In the genomic region with DNA sequence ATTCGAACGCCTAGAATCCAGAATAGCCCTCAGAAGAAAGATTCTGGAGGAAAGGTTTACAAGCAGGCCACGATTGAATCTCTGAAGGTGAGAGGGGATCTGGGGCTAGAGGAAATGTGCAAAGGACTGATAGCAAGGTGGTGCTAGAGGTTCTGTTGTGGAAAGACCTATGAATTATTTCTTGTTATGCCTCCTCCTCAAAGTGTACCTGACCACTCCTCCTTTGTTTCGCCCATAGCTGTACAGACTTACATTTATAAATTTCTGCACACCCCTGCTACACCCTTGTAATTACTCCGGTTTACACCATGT, we compare ENCODE assay signal across 9 cellular contexts. TPM values are rescaled to one million over a fixed set of nuclear protein-coding genes. Genes with fewer than 3 reads are reported as not detected.
DNase-seq lines count a peak whose midpoint lies in the region; ATAC-seq and TF ChIP-seq lines count a peak whose summit lies in the region.
"Had no signal": no experiment of that assay in that cellular context is flagged by ENCODE, and none has a peak within 500 bp of the region (broad histone marks: within the 10 kb centered on the region; RNA-seq: fewer than 3 reads in every experiment).

No MANE protein-coding gene starts in this region.

- peak overlapping the region; percentile 78 for H3K4me2 ChIP-seq in parathyroid adenoma (ENCODE audit: low read length)

- H2AFZ ChIP-seq in parathyroid adenoma, result no peak overlapping the region

- H3K9me3 ChIP-seq in parathyroid adenoma (ENCODE audit: control insufficient read depth, low read length), result no peaks in the 10 kb centered on the region
- H3K9me3 ChIP-seq: body of pancreas had no signal

- H3K79me2 ChIP-seq in parathyroid adenoma, result peaks cover 13% of the 10 kb centered on the region

- intact Hi-C loops in natural killer cell (cut with micrococcal nuclease), result loop anchor here (5.0 kb wide), 1 partner anchor 353 kb away; a partner anchor contains a TSS

- peaks cover 16 to 18% of the 10 kb centered on the region in 2 donors for H3K4me1 Mint-ChIP-seq in natural killer cell

- H3K9me3 Mint-ChIP-seq in natural killer cell, result no peaks in the 10 kb centered on the region

- peak overlapping the region; percentile 62 for H3K4me3 ChIP-seq in GM12875 (ENCODE audit: low read depth, low read length)
- H3K4me3 ChIP-seq in LNCaP clone FGC (ENCODE audit: low read depth, low read length), result peak overlapping the region; percentile 99
- peak overlapping the region; percentile 100 for H3K4me3 ChIP-seq in coronary artery
- H3K4me3 ChIP-seq in parathyroid adenoma (ENCODE audit: low read depth, low read length), result peak overlapping the region; percentile 69

- H3K27ac ChIP-seq in coronary artery (no peak overlapping the region), parathyroid adenoma (no peak overlapping the region)

- H3K27ac Mint-ChIP-seq in natural killer cell, result no peak overlapping the region

- no peak for ATAC-seq in natural killer cell
- ATAC-seq: body of pancreas had no signal

- H3K4me3 Mint-ChIP-seq in natural killer cell, result no peak overlapping the region

- H3K4me1 ChIP-seq in parathyroid adenoma, result peaks cover 3% of the 10 kb centered on the region

- no peaks in the 10 kb centered on the region for H3K27me3 ChIP-seq in parathyroid adenoma (ENCODE audit: control insufficient read depth, insufficient read depth, low read length)
- H3K27me3 ChIP-seq: body of pancreas had no signal

- H3K36me3 Mint-ChIP-seq in natural killer cell, result no peaks in the 10 kb centered on the region

- H3K27me3 Mint-ChIP-seq in natural killer cell (ENCODE audit: low read depth in 2 of 2), result no peaks in the 10 kb centered on the region

- DNase-seq in LNCaP clone FGC (ENCODE audit: low read depth), result no peak
- DNase-seq in coronary artery (ENCODE audit: low spot score), result no peak
- no peak for DNase-seq in kidney glomerular epithelial cell (lab: John Stamatoyannopoulos, UW)
- no peak for DNase-seq in effector CD4-positive, alpha-beta T cell
- DNase-seq in natural killer cell, result no peak
- DNase-seq in activated T-cell treated with anti-CD3 and anti-CD28 coated beads for 4 hours, result no peak
- DNase-seq: body of pancreas had no signal

- H3K36me3 ChIP-seq in parathyroid adenoma (ENCODE audit: control insufficient read depth, insufficient read depth, low read length), result no peaks in the 10 kb centered on the region

- TF ChIP-seq CTCF in GM12875 (IDR thresholded peaks at IDR 0.05; ENCODE audit: borderline replicate concordance, insufficient read depth, low read depth, low read length) (no peak), LNCaP clone FGC (IDR thresholded peaks at IDR 0.05; ENCODE audit: control insufficient read depth, extremely low read depth, insufficient read depth) (0 out of 2 replicates have a peak, but pooled peaks have one; percentile 4), coronary artery (IDR thresholded peaks at IDR 0.05) (no peak), parathyroid adenoma (IDR thresholded peaks at IDR 0.05) (no peak), natural killer cell (IDR thresholded peaks at IDR 0.05) (no peak)

- H3K9ac ChIP-seq in parathyroid adenoma, result no peak overlapping the region

RNA-seq across cellular contexts. Expression of a gene that starts 1.0 kb away (rescaled TPM):
- total RNA-seq in natural killer cell, result 1 to 10 TPM; 5.1 to 9.5 (median 7.3) TPM

RNA-seq across cellular contexts. Expression of a gene that starts 1.4 kb away (rescaled TPM):
- 100 to 1,000 TPM; 187 to 202 (median 199) TPM for total RNA-seq in natural killer cell

RNA-seq across cellular contexts. Expression of a gene that starts 36.4 kb away (rescaled TPM):
- total RNA-seq in natural killer cell, result not detected
- total RNA-seq: body of pancreas had no signal
